28 cellular contexts compared by ENCODE assay signal in genomic region chr4:170538821-170539473, GRCh38.
"Had no signal": no experiment of that assay in that cellular context is flagged by ENCODE, and none has a peak within 500 bp of the region (broad histone marks: within the 10 kb centered on the region; RNA-seq: fewer than 3 reads in every experiment).

No MANE protein-coding gene starts in this region.

- H3K36me3 Mint-ChIP-seq: immature natural killer cell, mesothelial cell of epicardium, naive B cell had no signal

- H3K27ac ChIP-seq: colonic mucosa, epithelial cell of prostate, esophagus squamous epithelium, gastrocnemius medialis, heart left ventricle, hepatocyte, left lung, lower lobe of right lung had no signal

- H3K4me2 ChIP-seq: hepatocyte had no signal

- H3K9me3 ChIP-seq: colonic mucosa, esophagus squamous epithelium, gastrocnemius medialis, lower lobe of right lung, mucosa of descending colon had no signal

- H3K27me3 ChIP-seq: colonic mucosa, esophagus squamous epithelium, gastrocnemius medialis, heart left ventricle, hepatocyte, left lung had no signal

- H3K36me3 ChIP-seq: colonic mucosa, esophagus squamous epithelium, gastrocnemius medialis, heart left ventricle, left lung, lower lobe of right lung had no signal

- ATAC-seq: effector memory CD8-positive, alpha-beta T cell; esophagus mucosa; gastrocnemius medialis; heart left ventricle; left cardiac atrium; left lung; left ventricle myocardium superior; lower lobe of right lung; mucosa of descending colon had no signal

- FAIRE-seq: endometrium, kidney had no signal

- H3K27ac Mint-ChIP-seq: dendritic cell treated with granulocyte-macrophage colony-stimulating factor and Interleukin-4, amounts not matched to agents 40 ng/mL and 50 ng/mL, for 4 days; effector memory CD8-positive, alpha-beta T cell; endodermal cell; immature natural killer cell; mesothelial cell of epicardium had no signal

- H2AFZ ChIP-seq: hepatocyte had no signal

- H3K4me3 Mint-ChIP-seq: dendritic cell treated with granulocyte-macrophage colony-stimulating factor and Interleukin-4, amounts not matched to agents 40 ng/mL and 50 ng/mL, for 4 days; effector memory CD8-positive, alpha-beta T cell; endodermal cell; immature natural killer cell; mesothelial cell of epicardium; naive B cell had no signal

- H3K4me1 ChIP-seq: colonic mucosa, esophagus squamous epithelium, gastrocnemius medialis, heart left ventricle, left lung, lower lobe of right lung had no signal

- H3K4me3 ChIP-seq: colonic mucosa, esophagus squamous epithelium, gastrocnemius medialis, heart left ventricle, hepatocyte, left lung, lower lobe of right lung, mucosa of descending colon had no signal

- H3K27me3 Mint-ChIP-seq: dendritic cell treated with granulocyte-macrophage colony-stimulating factor and Interleukin-4, amounts not matched to agents 40 ng/mL and 50 ng/mL, for 4 days; effector memory CD8-positive, alpha-beta T cell; naive B cell had no signal

- H3K79me2 ChIP-seq: hepatocyte had no signal

- DNase-seq: colonic mucosa; cortex of kidney; effector CD8-positive, alpha-beta T cell; effector memory CD8-positive, alpha-beta T cell; endodermal cell; erythroblast; esophagus squamous epithelium; foreskin fibroblast; foreskin melanocyte; gastrocnemius medialis; heart left ventricle; hypothalamus; immature natural killer cell; islet precursor cell; kidney; left cardiac atrium; left lung; left ventricle myocardium superior; lower lobe of right lung; mesenchymal stem cell; mucosa of descending colon; naive B cell had no signal

- H3K4me1 Mint-ChIP-seq: endodermal cell, immature natural killer cell, naive B cell had no signal
